Comparison of ENCODE assay signal across 28 cellular contexts in genomic region chr6:31691078-31691463, GRCh38. TPM values are rescaled to one million over a fixed set of nuclear protein-coding genes. Genes with fewer than 3 reads are reported as not detected.
"Had no signal": no experiment of that assay in that cellular context is flagged by ENCODE, and none has a peak within 500 bp of the region (broad histone marks: within the 10 kb centered on the region; RNA-seq: fewer than 3 reads in every experiment).

No MANE protein-coding gene starts in this region.

- ATAC-seq: activated CD4-positive, alpha-beta T cell treated with anti-CD3 and anti-CD28 coated beads for 36 hours; esophagus mucosa; left lobe of liver; stimulated activated memory B cell treated with anti-CD40 and anti-IgM and Interleukin-4, amounts not matched to agents 10 μg/mL and 1 μg/mL and 100 μg/mL, for 72 hours had no signal

- H3K27me3 ChIP-seq: sigmoid colon, tibial nerve had no signal

- DNase-seq: activated B cell treated with CpG ODN at 0.5 μM for 24 hours; activated CD4-positive, alpha-beta memory T cell treated with anti-CD3 and anti-CD28 coated beads for 36 hours; activated CD4-positive, alpha-beta T cell treated with anti-CD3 and anti-CD28 coated beads for 36 hours; activated gamma-delta T cell treated with Interleukin-2 at 50 U/mL for 16 hours; aorta; dermis blood vessel endothelial cell; effector memory CD4-positive, alpha-beta T cell; foreskin melanocyte; immature natural killer cell; midbrain; sigmoid colon; stimulated activated CD4-positive, alpha-beta T cell treated with anti-CD3 and anti-CD28 coated beads, Interleukin-15, amount 100 ng/mL, for 24 hours had no signal

- H3K9me3 Mint-ChIP-seq: activated B cell treated with CpG ODN at 0.5 μM for 24 hours; activated CD4-positive, alpha-beta memory T cell treated with anti-CD3 and anti-CD28 coated beads for 36 hours; activated naive CD4-positive, alpha-beta T cell treated with anti-CD3 and anti-CD28 coated beads, Interleukin-2, amount 50 U/mL, for 24 hours; activated T-helper 1 cell treated with anti-CD3 and anti-CD28 coated beads, Interleukin-12 subunit alpha, Interleukin-12 subunit beta, Interleukin-2, Interleukin-4 antibody, amounts not matched to agents 30 ng/mL and 10 ng/mL and 1 ng/mL, durations not matched to agents 14 hours and 24 hours and 36 hours; brain; immature natural killer cell; stimulated activated memory B cell treated with anti-CD40 and anti-IgM and Interleukin-4, amounts not matched to agents 10 μg/mL and 1 μg/mL and 100 μg/mL, for 72 hours had no signal

- H3K4me3 Mint-ChIP-seq: activated B cell treated with CpG ODN at 0.5 μM for 24 hours; activated CD4-positive, alpha-beta memory T cell treated with anti-CD3 and anti-CD28 coated beads for 36 hours; activated CD4-positive, alpha-beta T cell treated with anti-CD3 and anti-CD28 coated beads for 36 hours; activated naive CD4-positive, alpha-beta T cell treated with anti-CD3 and anti-CD28 coated beads, Interleukin-2, amount 50 U/mL, for 24 hours; activated T-helper 1 cell treated with anti-CD3 and anti-CD28 coated beads, Interleukin-12 subunit alpha, Interleukin-12 subunit beta, Interleukin-2, Interleukin-4 antibody, amounts not matched to agents 30 ng/mL and 10 ng/mL and 1 ng/mL, durations not matched to agents 14 hours and 24 hours and 36 hours; brain; immature natural killer cell; stimulated activated memory B cell treated with anti-CD40 and anti-IgM and Interleukin-4, amounts not matched to agents 10 μg/mL and 1 μg/mL and 100 μg/mL, for 72 hours had no signal

- H3K27ac ChIP-seq: sigmoid colon had no signal

- H3K27me3 Mint-ChIP-seq: activated B cell treated with CpG ODN at 0.5 μM for 24 hours; activated CD4-positive, alpha-beta memory T cell treated with anti-CD3 and anti-CD28 coated beads for 36 hours; activated CD4-positive, alpha-beta T cell treated with anti-CD3 and anti-CD28 coated beads for 36 hours; activated naive CD4-positive, alpha-beta T cell treated with anti-CD3 and anti-CD28 coated beads, Interleukin-2, amount 50 U/mL, for 24 hours; brain; stimulated activated memory B cell treated with anti-CD40 and anti-IgM and Interleukin-4, amounts not matched to agents 10 μg/mL and 1 μg/mL and 100 μg/mL, for 72 hours had no signal

- H3K4me1 ChIP-seq: sigmoid colon, tibial nerve had no signal

- H3K27ac Mint-ChIP-seq: activated B cell treated with CpG ODN at 0.5 μM for 24 hours; activated naive CD4-positive, alpha-beta T cell treated with anti-CD3 and anti-CD28 coated beads, Interleukin-2, amount 50 U/mL, for 24 hours; activated T-helper 1 cell treated with anti-CD3 and anti-CD28 coated beads, Interleukin-12 subunit alpha, Interleukin-12 subunit beta, Interleukin-2, Interleukin-4 antibody, amounts not matched to agents 30 ng/mL and 10 ng/mL and 1 ng/mL, durations not matched to agents 14 hours and 24 hours and 36 hours had no signal

- H3K4me3 ChIP-seq: lung, sigmoid colon, smooth muscle cell, tibial nerve had no signal

- H3K4me1 Mint-ChIP-seq: activated naive CD4-positive, alpha-beta T cell treated with anti-CD3 and anti-CD28 coated beads, Interleukin-2, amount 50 U/mL, for 24 hours; brain; immature natural killer cell had no signal

- H3K9me3 ChIP-seq: sigmoid colon, tibial nerve had no signal

RNA-seq across cellular contexts. Expression of gene LY6G5C, which starts 10.2 kb away (rescaled TPM):
- total RNA-seq: kidney epithelial cell had no signal

RNA-seq across cellular contexts. Expression of gene LY6G6F, which starts 15.6 kb away (rescaled TPM):
- total RNA-seq: activated B cell treated with CpG ODN at 0.5 μM for 24 hours; activated CD4-positive, alpha-beta memory T cell treated with anti-CD3 and anti-CD28 coated beads for 36 hours; activated CD4-positive, alpha-beta T cell treated with anti-CD3 and anti-CD28 coated beads for 36 hours; activated T-helper 1 cell treated with anti-CD3 and anti-CD28 coated beads, Interleukin-12 subunit alpha, Interleukin-12 subunit beta, Interleukin-2, Interleukin-4 antibody, amounts not matched to agents 30 ng/mL and 10 ng/mL and 1 ng/mL, durations not matched to agents 14 hours and 24 hours and 36 hours; aorta; dermis blood vessel endothelial cell; endothelial cell of umbilical vein; esophagus mucosa; kidney epithelial cell; left lobe of liver; omental fat pad; renal cortical epithelial cell; sigmoid colon; smooth muscle cell; subcutaneous adipose tissue; T-helper 1 cell treated with Interleukin-12 subunit alpha and Interleukin-12 subunit beta and Interleukin-4 antibody, amounts not matched to agents 30 ng/mL and 1 ng/mL, for 36 hours; tibial nerve had no signal
- polyA plus RNA-seq: aorta, endothelial cell of umbilical vein, neural cell, sigmoid colon, smooth muscle cell had no signal

RNA-seq across cellular contexts. Expression of gene LY6G6D, which starts 24.1 kb away (rescaled TPM):
- total RNA-seq: activated B cell treated with CpG ODN at 0.5 μM for 24 hours; activated CD4-positive, alpha-beta memory T cell treated with anti-CD3 and anti-CD28 coated beads for 36 hours; activated CD4-positive, alpha-beta T cell treated with anti-CD3 and anti-CD28 coated beads for 36 hours; activated T-helper 1 cell treated with anti-CD3 and anti-CD28 coated beads, Interleukin-12 subunit alpha, Interleukin-12 subunit beta, Interleukin-2, Interleukin-4 antibody, amounts not matched to agents 30 ng/mL and 10 ng/mL and 1 ng/mL, durations not matched to agents 14 hours and 24 hours and 36 hours; aorta; dermis blood vessel endothelial cell; endothelial cell of umbilical vein; esophagus mucosa; kidney epithelial cell; left lobe of liver; lung; omental fat pad; renal cortical epithelial cell; smooth muscle cell; subcutaneous adipose tissue; T-helper 1 cell treated with Interleukin-12 subunit alpha and Interleukin-12 subunit beta and Interleukin-4 antibody, amounts not matched to agents 30 ng/mL and 1 ng/mL, for 36 hours; tibial nerve had no signal
- polyA plus RNA-seq: aorta, endothelial cell of umbilical vein, immature natural killer cell, lung, neural cell, smooth muscle cell had no signal
